ENCODE assay signal across 21 cellular contexts in the genomic region with DNA sequence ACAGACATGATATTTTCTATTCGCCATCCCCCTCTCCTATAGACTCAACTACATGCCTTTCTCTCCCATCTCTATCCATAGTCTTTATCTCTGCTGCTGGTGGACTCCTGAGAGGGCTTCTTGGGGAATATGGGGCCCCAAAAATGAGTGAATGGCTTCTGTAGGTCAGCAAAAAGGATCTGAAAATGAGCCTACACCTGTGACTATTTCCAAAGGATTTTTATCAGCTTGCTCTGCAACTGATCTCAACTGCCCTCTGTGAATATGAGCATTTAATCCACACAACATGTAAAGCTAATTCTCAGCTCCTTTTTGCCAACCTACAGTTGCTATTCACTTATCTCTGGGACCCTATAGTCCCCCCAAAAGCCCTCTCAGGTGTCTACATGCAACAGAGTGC. TPM values are rescaled to one million over a fixed set of nuclear protein-coding genes. Genes with fewer than 3 reads are reported as not detected.
DNase-seq lines count a peak whose midpoint lies in the region; ATAC-seq, FAIRE-seq and TF ChIP-seq lines count a peak whose summit lies in the region.
"Had no signal": no experiment of that assay in that cellular context is flagged by ENCODE, and none has a peak within 500 bp of the region (broad histone marks: within the 10 kb centered on the region; RNA-seq: fewer than 3 reads in every experiment).

No MANE protein-coding gene starts in this region.

- no peak overlapping the region for H3K4me3 ChIP-seq in endothelial cell of umbilical vein (replicated peaks in 1 of 3; ENCODE audit: insufficient read depth in 1 of 3, low read depth in 1 of 3, low read length in 3 of 3)
- H3K4me3 ChIP-seq in neural progenitor cell, result no peak overlapping the region
- H3K4me3 ChIP-seq in WERI-Rb-1 (ENCODE audit: low read depth, low read length), result no peak overlapping the region
- H3K4me3 ChIP-seq: cardiac muscle cell, right atrium auricular region had no signal

- H3K27me3 ChIP-seq in endothelial cell of umbilical vein (ENCODE audit: control insufficient read depth in 2 of 2, insufficient read depth in 2 of 2, low read length in 2 of 2), result no peaks in the 10 kb centered on the region
- H3K27me3 ChIP-seq in neural progenitor cell, result no peaks in the 10 kb centered on the region
- H3K27me3 ChIP-seq in WERI-Rb-1 (ENCODE audit: insufficient read depth, low read depth, severe bottlenecking), result no peaks in the 10 kb centered on the region
- H3K27me3 ChIP-seq: right atrium auricular region had no signal

- no peaks in the 10 kb centered on the region for H3F3A ChIP-seq in neural progenitor cell (ENCODE audit: low read depth)

- H3K4me1 Mint-ChIP-seq in activated naive CD4-positive, alpha-beta T cell treated with anti-CD3 and anti-CD28 coated beads, Interleukin-2, amount 50 U/mL, for 24 hours, result peaks cover 96% of the 10 kb centered on the region
- peaks cover 96% of the 10 kb centered on the region for H3K4me1 Mint-ChIP-seq in activated CD4-positive, alpha-beta memory T cell treated with anti-CD3 and anti-CD28 coated beads, Interleukin-2, amount 10 ng/mL, durations not matched to agents 7 days and 5 days
- peaks cover 4% of the 10 kb centered on the region for H3K4me1 Mint-ChIP-seq in neural progenitor cell

- no peak for ATAC-seq in GM21723 (IDR thresholded peaks at IDR 0.05; ENCODE audit: unreplicated experiment)
- no peak for ATAC-seq in GM21367 (IDR thresholded peaks at IDR 0.05; ENCODE audit: unreplicated experiment)

- peaks cover 5% of the 10 kb centered on the region for H3K9me3 Mint-ChIP-seq in activated naive CD4-positive, alpha-beta T cell treated with anti-CD3 and anti-CD28 coated beads, Interleukin-2, amount 50 U/mL, for 24 hours
- H3K9me3 Mint-ChIP-seq in activated CD4-positive, alpha-beta memory T cell treated with anti-CD3 and anti-CD28 coated beads, Interleukin-2, amount 10 ng/mL, durations not matched to agents 7 days and 5 days, result no peaks in the 10 kb centered on the region
- H3K9me3 Mint-ChIP-seq in neural progenitor cell, result no peaks in the 10 kb centered on the region
- H3K9me3 Mint-ChIP-seq: type B pancreatic cell had no signal

- H3K4me2 ChIP-seq in endothelial cell of umbilical vein (ENCODE audit: insufficient read depth, low read length) (peak overlapping the region; percentile 28), neural progenitor cell (no peak overlapping the region)

- DNase-seq in activated naive CD4-positive, alpha-beta T cell treated with Interleukin-2 at 50 U/mL for 16 hours, result no peak
- no peak for DNase-seq in activated CD4-positive, alpha-beta memory T cell treated with anti-CD3 and anti-CD28 coated beads, Interleukin-2, amount 10 ng/mL, durations not matched to agents 7 days and 5 days
- DNase-seq in endothelial cell of umbilical vein (ENCODE audit: low read depth, low spot score) (no peak), neural progenitor cell (ENCODE audit: low spot score) (no peak), WERI-Rb-1 (no peak)
- DNase-seq: activated CD4-positive, alpha-beta T cell treated with anti-CD3 and anti-CD28 coated beads for 1 hour; DMS 273 treated with DMSO at 0.1 percent for 48 hours; effector CD8-positive, alpha-beta T cell; NCI-H187 treated with DMSO at 0.1 percent for 48 hours; NCI-H510A; stimulated activated CD8-positive, alpha-beta memory T cell treated with anti-CD3 and anti-CD28 coated beads, Interleukin-4, amount 100 ng/mL, for 48 hours; SW 1271 had no signal

- peaks cover 30% of the 10 kb centered on the region for H3K36me3 Mint-ChIP-seq in activated naive CD4-positive, alpha-beta T cell treated with anti-CD3 and anti-CD28 coated beads, Interleukin-2, amount 50 U/mL, for 24 hours
- H3K36me3 Mint-ChIP-seq in activated CD4-positive, alpha-beta memory T cell treated with anti-CD3 and anti-CD28 coated beads, Interleukin-2, amount 10 ng/mL, durations not matched to agents 7 days and 5 days (ENCODE audit: low read depth), result peaks cover 41% of the 10 kb centered on the region
- no peaks in the 10 kb centered on the region for H3K36me3 Mint-ChIP-seq in neural progenitor cell
- H3K36me3 Mint-ChIP-seq: type B pancreatic cell had no signal

- H3K27me3 Mint-ChIP-seq in activated naive CD4-positive, alpha-beta T cell treated with anti-CD3 and anti-CD28 coated beads, Interleukin-2, amount 50 U/mL, for 24 hours, result no peaks in the 10 kb centered on the region
- H3K27me3 Mint-ChIP-seq in activated CD4-positive, alpha-beta memory T cell treated with anti-CD3 and anti-CD28 coated beads, Interleukin-2, amount 10 ng/mL, durations not matched to agents 7 days and 5 days, result no peaks in the 10 kb centered on the region
- H3K27me3 Mint-ChIP-seq in neural progenitor cell (ENCODE audit: insufficient read depth, low read depth), result peaks cover 11% of the 10 kb centered on the region

- no peaks in the 10 kb centered on the region for H4K20me1 ChIP-seq in endothelial cell of umbilical vein (replicated peaks; ENCODE audit: control insufficient read depth, extremely low read depth, insufficient read depth, low read length)
- H4K20me1 ChIP-seq in neural progenitor cell (ENCODE audit: low read depth), result no peaks in the 10 kb centered on the region

- peak overlapping the region; percentile 10 for H3K9ac ChIP-seq in endothelial cell of umbilical vein (replicated peaks; ENCODE audit: extremely low read depth, insufficient read depth, low read length)
- H3K9ac ChIP-seq in neural progenitor cell, result no peak overlapping the region

- dilution Hi-C loops in endothelial cell of umbilical vein (cut with MboI; ENCODE audit: extremely low pct_ligation_motif_present, low sequenced_read_pairs), result no loop called here

- intact Hi-C loops in endothelial cell of umbilical vein (cut with micrococcal nuclease), result loop anchor here (5.0 kb wide), 1 partner anchor 585 kb away; no protein-coding TSS in a partner anchor

- H3K36me3 ChIP-seq in endothelial cell of umbilical vein (ENCODE audit: control insufficient read depth in 2 of 2, extremely low read depth in 1 of 2, insufficient read depth in 2 of 2, low read length in 2 of 2) (peaks cover 0 to 9% of the 10 kb centered on the region in 2 experiments), neural progenitor cell (no peaks in the 10 kb centered on the region), WERI-Rb-1 (no peaks in the 10 kb centered on the region)
- H3K36me3 ChIP-seq: cardiac muscle cell, right atrium auricular region had no signal

- H3K9me1 ChIP-seq in endothelial cell of umbilical vein (replicated peaks; ENCODE audit: control insufficient read depth, extremely low read depth, insufficient read depth, low read length), result no peaks in the 10 kb centered on the region

- TF ChIP-seq POLR2A in endothelial cell of umbilical vein (IDR thresholded peaks at IDR 0.05; ENCODE audit: low read depth, low read length), result no peak

- H3K27ac ChIP-seq in endothelial cell of umbilical vein (ENCODE audit: insufficient read depth, low read depth, low read length), result peak overlapping the region; percentile 98
- no peak overlapping the region for H3K27ac ChIP-seq in neural progenitor cell
- no peak overlapping the region for H3K27ac ChIP-seq in WERI-Rb-1
- H3K27ac ChIP-seq: cardiac muscle cell, right atrium auricular region had no signal

- peak overlapping the region; percentile 81 for H3K4me3 Mint-ChIP-seq in activated naive CD4-positive, alpha-beta T cell treated with anti-CD3 and anti-CD28 coated beads, Interleukin-2, amount 50 U/mL, for 24 hours
- peak overlapping the region; percentile 70 for H3K4me3 Mint-ChIP-seq in activated CD4-positive, alpha-beta memory T cell treated with anti-CD3 and anti-CD28 coated beads, Interleukin-2, amount 10 ng/mL, durations not matched to agents 7 days and 5 days
- H3K4me3 Mint-ChIP-seq in neural progenitor cell, result no peak overlapping the region
- H3K4me3 Mint-ChIP-seq: type B pancreatic cell had no signal

- peaks cover 7% of the 10 kb centered on the region for H3K79me2 ChIP-seq in endothelial cell of umbilical vein (ENCODE audit: control insufficient read depth, insufficient read depth, low read length)
- no peaks in the 10 kb centered on the region for H3K79me2 ChIP-seq in neural progenitor cell (ENCODE audit: low read depth)

- POLR2A ChIA-PET in activated CD4-positive, alpha-beta memory T cell treated with anti-CD3 and anti-CD28 coated beads, Interleukin-2, amount 10 ng/mL, durations not matched to agents 7 days and 5 days (lab: Charles Lee), result interaction anchor here (1.0 to 25.8 kb wide), 15 partner anchors 15 to 1248 kb away, joined by 3 to 2273 read pairs (median 8); a partner anchor contains a TSS
- POLR2A ChIA-PET in endothelial cell of umbilical vein (lab: Charles Lee), result interaction anchor here (1.2 to 1.8 kb wide), 3 partner anchors 9 to 30 kb away, joined by 3 to 7 read pairs (median 6); no protein-coding TSS in a partner anchor

- H3K9me3 ChIP-seq in endothelial cell of umbilical vein (replicated peaks; ENCODE audit: control insufficient read depth, insufficient read depth, low read length), result no peaks in the 10 kb centered on the region
- no peaks in the 10 kb centered on the region for H3K9me3 ChIP-seq in neural progenitor cell (ENCODE audit: low read depth)
- H3K9me3 ChIP-seq in WERI-Rb-1 (ENCODE audit: severe bottlenecking), result no peaks in the 10 kb centered on the region
- H3K9me3 ChIP-seq: right atrium auricular region had no signal

- no peak for FAIRE-seq in endothelial cell of umbilical vein (lab: Jason Lieb, UNC)

- H3K4me1 ChIP-seq in endothelial cell of umbilical vein (ENCODE audit: control insufficient read depth, extremely low read depth, insufficient read depth, low read length), result peaks cover 61% of the 10 kb centered on the region
- no peaks in the 10 kb centered on the region for H3K4me1 ChIP-seq in neural progenitor cell
- H3K4me1 ChIP-seq: right atrium auricular region had no signal

- CTCF ChIA-PET in activated CD4-positive, alpha-beta memory T cell treated with anti-CD3 and anti-CD28 coated beads, Interleukin-2, amount 10 ng/mL, durations not matched to agents 7 days and 5 days (lab: Charles Lee), result interaction anchor here (1.9 to 10.1 kb wide), 6 partner anchors 9 to 328 kb away, joined by 4 to 300 read pairs (median 7); a partner anchor contains a TSS
- CTCF ChIA-PET in endothelial cell of umbilical vein (lab: Charles Lee), result interaction anchor here (1.3 to 9.8 kb wide), 8 partner anchors 17 to 272 kb away, joined by 3 to 425 read pairs (median 9); no protein-coding TSS in a partner anchor

- TF ChIP-seq CTCF in endothelial cell of umbilical vein (IDR thresholded peaks at IDR 0.05; ENCODE audit: extremely low read depth in 1 of 2, insufficient read depth in 1 of 2, low read depth in 1 of 2, low read length in 2 of 2), result no peak
- TF ChIP-seq CTCF in neural progenitor cell (IDR thresholded peaks at IDR 0.05), result no peak
- no peak for TF ChIP-seq CTCF in WERI-Rb-1 (IDR thresholded peaks at IDR 0.05; ENCODE audit: low read depth, low read length)

- H3K27ac Mint-ChIP-seq in activated naive CD4-positive, alpha-beta T cell treated with anti-CD3 and anti-CD28 coated beads, Interleukin-2, amount 50 U/mL, for 24 hours, result peak overlapping the region; percentile 99
- H3K27ac Mint-ChIP-seq in activated CD4-positive, alpha-beta memory T cell treated with anti-CD3 and anti-CD28 coated beads, Interleukin-2, amount 10 ng/mL, durations not matched to agents 7 days and 5 days, result peak overlapping the region; percentile 89
- no peak overlapping the region for H3K27ac Mint-ChIP-seq in neural progenitor cell
- H3K27ac Mint-ChIP-seq: type B pancreatic cell had no signal

- no TSS peak for BruUV-seq in endothelial cell of umbilical vein (replicated peaks; lab: Mats Ljungman, UMichigan)

- H2AFZ ChIP-seq in endothelial cell of umbilical vein (ENCODE audit: low read depth, low read length) (no peak overlapping the region), neural progenitor cell (replicated peaks) (no peak overlapping the region)

RNA-seq across cellular contexts. Expression of a gene that starts 36.2 kb away (rescaled TPM):
- total RNA-seq in activated CD4-positive, alpha-beta memory T cell treated with anti-CD3 and anti-CD28 coated beads, Interleukin-2, amount 10 ng/mL, durations not matched to agents 7 days and 5 days, result not detected
- total RNA-seq in endothelial cell of umbilical vein (not detected in 2 replicates), neural progenitor cell (ENCODE audit: low replicate concordance) (not detected in 2 replicates)
- polyA plus RNA-seq in endothelial cell of umbilical vein, result 0.13 and 0.25 TPM in 2 replicates
- 0.10 TPM in 1 of 2 replicates, not detected in the other for polyA plus RNA-seq in endothelial cell of umbilical vein (2011; cell fraction: cytosol; rRNA removed)
- polyA plus RNA-seq in endothelial cell of umbilical vein (2011; cell fraction: nucleus; rRNA removed), result not detected in 2 replicates
- not detected in 2 replicates for polyA plus RNA-seq in endothelial cell of umbilical vein (2012)
- polyA minus RNA-seq in endothelial cell of umbilical vein, result 0.70 TPM in 1 of 2 replicates, not detected in the other
- not detected for polyA minus RNA-seq in endothelial cell of umbilical vein (2011; cell fraction: cytosol; rRNA and poly(A)+ RNA removed)
- polyA minus RNA-seq in endothelial cell of umbilical vein (2011; cell fraction: nucleus; rRNA and poly(A)+ RNA removed), result not detected in 2 replicates
- total RNA-seq: cardiac muscle cell, liver, M059J, RPMI7951 had no signal
- polyA plus RNA-seq: cardiac muscle cell had no signal

RNA-seq across cellular contexts. Expression of a gene that starts 47.9 kb away (rescaled TPM):
- total RNA-seq in activated CD4-positive, alpha-beta memory T cell treated with anti-CD3 and anti-CD28 coated beads, Interleukin-2, amount 10 ng/mL, durations not matched to agents 7 days and 5 days, result 1 to 10 TPM; 5.7 to 7.0 TPM
- 2.9 TPM in 2 replicates for total RNA-seq in endothelial cell of umbilical vein
- 0.62 and 0.86 TPM in 2 replicates for polyA plus RNA-seq in endothelial cell of umbilical vein
- polyA plus RNA-seq in endothelial cell of umbilical vein (2011; cell fraction: cytosol; rRNA removed), result 0.41 and 0.52 TPM in 2 replicates
- polyA plus RNA-seq in endothelial cell of umbilical vein (2011; cell fraction: nucleus; rRNA removed), result 1.5 and 2.2 TPM in 2 replicates
- polyA plus RNA-seq in endothelial cell of umbilical vein (2012), result 0.71 and 3.3 TPM in 2 replicates
- 1.7 and 2.2 TPM in 2 replicates for polyA minus RNA-seq in endothelial cell of umbilical vein
- not detected for polyA minus RNA-seq in endothelial cell of umbilical vein (2011; cell fraction: cytosol; rRNA and poly(A)+ RNA removed)
- 0.29 and 0.43 TPM in 2 replicates for polyA minus RNA-seq in endothelial cell of umbilical vein (2011; cell fraction: nucleus; rRNA and poly(A)+ RNA removed)
- 4.8 and 14.2 TPM in 2 replicates for total RNA-seq in neural progenitor cell (ENCODE audit: low replicate concordance)
- total RNA-seq: M059J, RPMI7951 had no signal

RNA-seq across cellular contexts. Expression of a gene that starts 57.7 kb away (rescaled TPM):
- total RNA-seq in activated CD4-positive, alpha-beta memory T cell treated with anti-CD3 and anti-CD28 coated beads, Interleukin-2, amount 10 ng/mL, durations not matched to agents 7 days and 5 days, result not detected
- total RNA-seq in endothelial cell of umbilical vein (not detected in 2 replicates), neural progenitor cell (ENCODE audit: low replicate concordance) (not detected in 2 replicates)
- not detected in 2 replicates for polyA plus RNA-seq in endothelial cell of umbilical vein
- not detected in 2 replicates for polyA plus RNA-seq in endothelial cell of umbilical vein (2011; cell fraction: cytosol; rRNA removed)
- polyA plus RNA-seq in endothelial cell of umbilical vein (2011; cell fraction: nucleus; rRNA removed), result not detected in 2 replicates
- polyA plus RNA-seq in endothelial cell of umbilical vein (2012), result not detected in 2 replicates
- not detected in 2 replicates for polyA minus RNA-seq in endothelial cell of umbilical vein
- polyA minus RNA-seq in endothelial cell of umbilical vein (2011; cell fraction: cytosol; rRNA and poly(A)+ RNA removed), result not detected
- not detected in 2 replicates for polyA minus RNA-seq in endothelial cell of umbilical vein (2011; cell fraction: nucleus; rRNA and poly(A)+ RNA removed)
- total RNA-seq: cardiac muscle cell, liver, M059J, right atrium auricular region, RPMI7951 had no signal
- polyA plus RNA-seq: cardiac muscle cell, liver had no signal
